Comparison of ENCODE assay signal across 22 cellular contexts in the genomic region with DNA sequence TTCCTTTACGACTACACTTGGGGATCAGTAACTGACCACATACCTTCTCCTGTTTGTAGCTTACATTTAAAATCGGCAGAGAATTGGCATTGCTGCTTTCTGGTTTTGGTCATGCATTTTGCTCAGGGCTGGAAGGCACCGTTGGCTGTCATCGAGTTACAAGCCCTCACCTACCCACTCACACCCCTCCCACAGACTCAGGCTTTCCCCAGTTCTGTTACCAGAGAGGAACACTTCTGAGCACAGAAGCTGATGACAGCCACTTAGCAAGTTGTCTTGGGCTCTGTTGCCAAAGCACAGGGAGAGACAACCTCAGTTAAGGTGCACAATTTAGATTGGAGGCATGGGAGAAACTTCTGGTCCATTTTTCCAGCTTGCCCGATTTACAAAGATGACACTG.
"Had no signal": no experiment of that assay in that cellular context is flagged by ENCODE, and none has a peak within 500 bp of the region (broad histone marks: within the 10 kb centered on the region; RNA-seq: fewer than 3 reads in every experiment).

No MANE protein-coding gene starts in this region.

- H3K4me1 Mint-ChIP-seq: mesothelial cell of epicardium had no signal

- FAIRE-seq: colon had no signal

- H3K27ac ChIP-seq: epithelial cell of prostate, esophagus muscularis mucosa, gastrocnemius medialis, left lung, lower lobe of right lung, parathyroid adenoma, psoas muscle, spleen, tibial nerve had no signal

- DNase-seq: effector memory CD8-positive, alpha-beta T cell; gastrocnemius medialis; islet precursor cell; left lung; lower lobe of right lung; psoas muscle; spleen; stimulated activated CD4-positive, alpha-beta T cell treated with anti-CD3 and anti-CD28 coated beads, Interleukin-15, amount 100 ng/mL, for 24 hours; stimulated activated CD4-positive, alpha-beta T cell treated with anti-CD3 and anti-CD28 coated beads, Interleukin-1b, Interleukin-23, amount 100 ng/mL, for 48 hours; stimulated activated CD4-positive, alpha-beta T cell treated with anti-CD3 and anti-CD28 coated beads, Interleukin-4, amount 100 ng/mL, for 24 hours had no signal

- H3K9me3 Mint-ChIP-seq: dendritic cell treated with granulocyte-macrophage colony-stimulating factor and Interleukin-4, amounts not matched to agents 40 ng/mL and 50 ng/mL, for 4 days; effector memory CD8-positive, alpha-beta T cell; memory B cell; mesothelial cell of epicardium; natural killer cell treated with Interleukin-12 subunit alpha and Interleukin-12 subunit beta and Interleukin-15 and Interleukin-18, amount 100 ng/mL, for 72 hours; stimulated activated memory B cell treated with anti-CD40 and anti-IgM and Interleukin-4, amounts not matched to agents 10 μg/mL and 1 μg/mL and 100 μg/mL, for 72 hours; stimulated activated naive CD8-positive, alpha-beta T cell treated with anti-CD3 and anti-CD28 coated beads, Interleukin-15, Interleukin-2, amounts not matched to agents 100 ng/mL and 50 ng/mL, for 24 hours had no signal

- H3K4me3 Mint-ChIP-seq: dendritic cell treated with granulocyte-macrophage colony-stimulating factor and Interleukin-4, amounts not matched to agents 40 ng/mL and 50 ng/mL, for 4 days; effector memory CD8-positive, alpha-beta T cell; memory B cell; mesothelial cell of epicardium; natural killer cell treated with Interleukin-12 subunit alpha and Interleukin-12 subunit beta and Interleukin-15 and Interleukin-18, amount 100 ng/mL, for 72 hours; stimulated activated memory B cell treated with anti-CD40 and anti-IgM and Interleukin-4, amounts not matched to agents 10 μg/mL and 1 μg/mL and 100 μg/mL, for 72 hours; stimulated activated naive CD8-positive, alpha-beta T cell treated with anti-CD3 and anti-CD28 coated beads, Interleukin-15, Interleukin-2, amounts not matched to agents 100 ng/mL and 50 ng/mL, for 24 hours had no signal

- H3K27ac Mint-ChIP-seq: dendritic cell treated with granulocyte-macrophage colony-stimulating factor and Interleukin-4, amounts not matched to agents 40 ng/mL and 50 ng/mL, for 4 days; effector memory CD8-positive, alpha-beta T cell; memory B cell; mesothelial cell of epicardium; natural killer cell treated with Interleukin-12 subunit alpha and Interleukin-12 subunit beta and Interleukin-15 and Interleukin-18, amount 100 ng/mL, for 72 hours; stimulated activated memory B cell treated with anti-CD40 and anti-IgM and Interleukin-4, amounts not matched to agents 10 μg/mL and 1 μg/mL and 100 μg/mL, for 72 hours; stimulated activated naive CD8-positive, alpha-beta T cell treated with anti-CD3 and anti-CD28 coated beads, Interleukin-15, Interleukin-2, amounts not matched to agents 100 ng/mL and 50 ng/mL, for 24 hours had no signal

- H3K36me3 Mint-ChIP-seq: memory B cell; mesothelial cell of epicardium; natural killer cell treated with Interleukin-12 subunit alpha and Interleukin-12 subunit beta and Interleukin-15 and Interleukin-18, amount 100 ng/mL, for 72 hours; stimulated activated memory B cell treated with anti-CD40 and anti-IgM and Interleukin-4, amounts not matched to agents 10 μg/mL and 1 μg/mL and 100 μg/mL, for 72 hours had no signal

- H3K27me3 ChIP-seq: gastrocnemius medialis, left lung, tibial nerve had no signal

- H3K4me3 ChIP-seq: esophagus muscularis mucosa, gastrocnemius medialis, left lung, lower lobe of right lung, psoas muscle, spleen, tibial nerve had no signal

- H3K36me3 ChIP-seq: esophagus muscularis mucosa, gastrocnemius medialis, left lung, lower lobe of right lung, spleen, tibial nerve had no signal

- H3K27me3 Mint-ChIP-seq: memory B cell; stimulated activated memory B cell treated with anti-CD40 and anti-IgM and Interleukin-4, amounts not matched to agents 10 μg/mL and 1 μg/mL and 100 μg/mL, for 72 hours had no signal

- H3K9me3 ChIP-seq: esophagus muscularis mucosa, gastrocnemius medialis, left lung, lower lobe of right lung, psoas muscle, spleen, tibial nerve had no signal

- ATAC-seq: effector memory CD8-positive, alpha-beta T cell; gastrocnemius medialis; left lung; lower lobe of right lung; psoas muscle; sciatic nerve; stimulated activated memory B cell treated with anti-CD40 and anti-IgM and Interleukin-4, amounts not matched to agents 10 μg/mL and 1 μg/mL and 100 μg/mL, for 72 hours had no signal

- H3K4me1 ChIP-seq: esophagus muscularis mucosa, gastrocnemius medialis, left lung, lower lobe of right lung, parathyroid adenoma, psoas muscle, tibial nerve had no signal
